1 cellular context compared by ENCODE assay signal in genomic region chr17:68820825-68821481, GRCh38.
A peak's percentile ranks its signal among the peaks of the same experiment; 100 is the strongest.
TF ChIP-seq lines count a peak whose summit lies in the region.

No MANE protein-coding gene starts in this region.

TF ChIP-seq in HepG2, 621 proteins besides CTCF, POLR2A, EP300 and RAD21 (continued from another document and continues in another):
- TF ChIP-seq ARID4A (CRISPR knock-in tag; IDR thresholded peaks at IDR 0.05; ENCODE audit: borderline replicate concordance) (peak; percentile 47; the same call in 1 of the 2 replicates), FOXC1 (CRISPR knock-in tag; IDR thresholded peaks at IDR 0.05; ENCODE audit: borderline replicate concordance) (peak; percentile 43; the same call in 1 of the 2 replicates), ATF7 (IDR thresholded peaks at IDR 0.05) (peak; percentile 60), ATF7 (CRISPR knock-in tag; IDR thresholded peaks at IDR 0.05) (peak; percentile 83; the same call in 1 of the 2 replicates), SMAD3 (CRISPR knock-in tag; IDR thresholded peaks at IDR 0.05) (peak; percentile 70), TEAD3 (CRISPR knock-in tag; optimal IDR thresholded peaks at IDR 0.05; ENCODE audit: borderline replicate concordance) (peak; percentile 69), ZNF749 (CRISPR knock-in tag; IDR thresholded peaks at IDR 0.05; ENCODE audit: borderline replicate concordance) (no peak; the same call in 1 of the 2 replicates), ZNF740 (CRISPR knock-in tag; IDR thresholded peaks at IDR 0.05) (no peak), AFF4 (CRISPR knock-in tag; IDR thresholded peaks at IDR 0.05) (no peak; the same call in none of the 2 replicates), ZNF274 (CRISPR knock-in tag; IDR thresholded peaks at IDR 0.05) (0 out of 2 replicates have a peak, but pooled peaks have one; percentile 46), ZNF616 (CRISPR knock-in tag; IDR thresholded peaks at IDR 0.05; ENCODE audit: low read depth) (no peak), FUBP1 (CRISPR knock-in tag; IDR thresholded peaks at IDR 0.05; ENCODE audit: borderline replicate concordance) (no peak), ZFP91 (CRISPR knock-in tag; IDR thresholded peaks at IDR 0.05; ENCODE audit: borderline replicate concordance) (peak; percentile 37), ZNF784 (CRISPR knock-in tag; IDR thresholded peaks at IDR 0.05; ENCODE audit: borderline replicate concordance) (no peak), ZBTB43 (CRISPR knock-in tag; conservative IDR thresholded peaks at IDR 0.05) (peak; percentile 57), KDM5A (IDR thresholded peaks at IDR 0.05; ENCODE audit: borderline replicate concordance, low read length) (no peak; the same call in 1 of the 2 replicates), NONO (IDR thresholded peaks at IDR 0.05) (no peak), NONO (CRISPR knock-in tag; conservative IDR thresholded peaks at IDR 0.05) (0 out of 2 replicates have a peak, but pooled peaks have one; percentile 33), HNF1B (CRISPR knock-in tag; IDR thresholded peaks at IDR 0.05) (peak; percentile 83), CEBPG (CRISPR knock-in tag; IDR thresholded peaks at IDR 0.05) (peak; percentile 97), CHCHD3 (CRISPR knock-in tag; IDR thresholded peaks at IDR 0.05) (no peak), SNAI1 (CRISPR knock-in tag; IDR thresholded peaks at IDR 0.05; ENCODE audit: borderline replicate concordance) (no peak), ZBTB33 (CRISPR knock-in tag; IDR thresholded peaks at IDR 0.05) (no peak), RNF2 (conservative IDR thresholded peaks at IDR 0.05; ENCODE audit: low read depth) (no peak), KMT2A (CRISPR knock-in tag; IDR thresholded peaks at IDR 0.05) (no peak), GABPA (IDR thresholded peaks at IDR 0.05; ENCODE audit: low read depth, low read length) (no peak), GABPA (CRISPR knock-in tag; IDR thresholded peaks at IDR 0.05; ENCODE audit: low read depth) (no peak), NR1H2 (CRISPR knock-in tag; IDR thresholded peaks at IDR 0.05; ENCODE audit: borderline replicate concordance, low read depth) (no peak), ZNF441 (CRISPR knock-in tag; IDR thresholded peaks at IDR 0.05; ENCODE audit: borderline replicate concordance) (peak; percentile 66; the same call in 1 of the 2 replicates), ZMAT5 (CRISPR knock-in tag; IDR thresholded peaks at IDR 0.05; ENCODE audit: borderline replicate concordance, low read depth) (no peak), ZEB1 (IDR thresholded peaks at IDR 0.05; ENCODE audit: insufficient replicate concordance, low read depth) (no peak), ZNF264 (CRISPR knock-in tag; IDR thresholded peaks at IDR 0.05) (0 out of 2 replicates have a peak, but pooled peaks have one; percentile 76), ZNF160 (CRISPR knock-in tag; IDR thresholded peaks at IDR 0.05) (no peak; the same call in 1 of the 2 replicates), SRSF4 (IDR thresholded peaks at IDR 0.05; ENCODE audit: low read depth, low read length, poor library complexity, severe bottlenecking) (no peak), ZNF350 (CRISPR knock-in tag; IDR thresholded peaks at IDR 0.05; ENCODE audit: borderline replicate concordance, low read depth) (peak; percentile 93), ZMYM3 (CRISPR knock-in tag; IDR thresholded peaks at IDR 0.05) (peak; percentile 90), SP4 (CRISPR knock-in tag; IDR thresholded peaks at IDR 0.05) (no peak), PATZ1 (CRISPR knock-in tag; IDR thresholded peaks at IDR 0.05) (peak; percentile 62; the same call in 1 of the 2 replicates), ZNF75D (CRISPR knock-in tag; IDR thresholded peaks at IDR 0.05; ENCODE audit: borderline replicate concordance) (no peak), ZNF720 (CRISPR knock-in tag; IDR thresholded peaks at IDR 0.05) (no peak)
